Comparison of ENCODE assay signal across 1 cellular context in the genomic region with DNA sequence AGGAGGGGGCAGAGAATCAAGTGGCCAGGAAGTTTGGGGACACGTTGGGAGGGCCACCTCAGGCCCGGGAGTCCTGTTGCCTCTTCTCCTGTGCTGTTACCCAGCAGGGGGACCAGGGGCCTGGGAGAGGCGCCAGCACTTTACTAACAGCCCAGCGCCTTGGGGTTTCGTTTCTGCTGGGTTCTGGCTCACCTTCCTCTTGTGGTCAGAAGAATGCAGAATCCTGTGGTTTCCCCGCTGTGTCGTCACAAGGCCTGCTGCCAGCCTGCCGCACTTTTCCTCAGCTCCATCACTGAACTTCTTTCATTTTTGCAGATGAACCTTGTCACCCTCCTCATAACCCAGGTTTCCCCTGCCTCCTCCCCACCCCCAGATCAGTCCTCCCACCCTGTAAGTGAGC.
TF ChIP-seq lines count a peak whose summit lies in the region.

No MANE protein-coding gene starts in this region.

TF ChIP-seq in GM12878, 131 proteins besides CTCF, POLR2A, EP300 and RAD21 (continued from another document):
- TF ChIP-seq DPF2 (IDR thresholded peaks at IDR 0.05), result no peak; the same call in 1 of the 2 replicates
- TF ChIP-seq MTA2 (IDR thresholded peaks at IDR 0.05; ENCODE audit: low read depth), result peak; percentile 27; the same call in 1 of the 2 replicates
- no peak for TF ChIP-seq CEBPB (IDR thresholded peaks at IDR 0.05; ENCODE audit: borderline replicate concordance in 1 of 2, low read depth in 2 of 2, low read length in 2 of 2)
- TF ChIP-seq KLF5 (IDR thresholded peaks at IDR 0.05; ENCODE audit: partially characterized antibody), result no peak
- TF ChIP-seq, protein P1, sequence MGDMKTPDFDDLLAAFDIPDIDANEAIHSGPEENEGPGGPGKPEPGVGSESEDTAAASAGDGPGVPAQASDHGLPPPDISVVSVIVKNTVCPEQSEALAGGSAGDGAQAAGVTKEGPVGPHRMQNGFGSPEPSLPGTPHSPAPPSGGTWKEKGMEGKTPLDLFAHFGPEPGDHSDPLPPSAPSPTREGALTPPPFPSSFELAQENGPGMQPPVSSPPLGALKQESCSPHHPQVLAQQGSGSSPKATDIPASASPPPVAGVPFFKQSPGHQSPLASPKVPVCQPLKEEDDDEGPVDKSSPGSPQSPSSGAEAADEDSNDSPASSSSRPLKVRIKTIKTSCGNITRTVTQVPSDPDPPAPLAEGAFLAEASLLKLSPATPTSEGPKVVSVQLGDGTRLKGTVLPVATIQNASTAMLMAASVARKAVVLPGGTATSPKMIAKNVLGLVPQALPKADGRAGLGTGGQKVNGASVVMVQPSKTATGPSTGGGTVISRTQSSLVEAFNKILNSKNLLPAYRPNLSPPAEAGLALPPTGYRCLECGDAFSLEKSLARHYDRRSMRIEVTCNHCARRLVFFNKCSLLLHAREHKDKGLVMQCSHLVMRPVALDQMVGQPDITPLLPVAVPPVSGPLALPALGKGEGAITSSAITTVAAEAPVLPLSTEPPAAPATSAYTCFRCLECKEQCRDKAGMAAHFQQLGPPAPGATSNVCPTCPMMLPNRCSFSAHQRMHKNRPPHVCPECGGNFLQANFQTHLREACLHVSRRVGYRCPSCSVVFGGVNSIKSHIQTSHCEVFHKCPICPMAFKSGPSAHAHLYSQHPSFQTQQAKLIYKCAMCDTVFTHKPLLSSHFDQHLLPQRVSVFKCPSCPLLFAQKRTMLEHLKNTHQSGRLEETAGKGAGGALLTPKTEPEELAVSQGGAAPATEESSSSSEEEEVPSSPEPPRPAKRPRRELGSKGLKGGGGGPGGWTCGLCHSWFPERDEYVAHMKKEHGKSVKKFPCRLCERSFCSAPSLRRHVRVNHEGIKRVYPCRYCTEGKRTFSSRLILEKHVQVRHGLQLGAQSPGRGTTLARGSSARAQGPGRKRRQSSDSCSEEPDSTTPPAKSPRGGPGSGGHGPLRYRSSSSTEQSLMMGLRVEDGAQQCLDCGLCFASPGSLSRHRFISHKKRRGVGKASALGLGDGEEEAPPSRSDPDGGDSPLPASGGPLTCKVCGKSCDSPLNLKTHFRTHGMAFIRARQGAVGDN (IDR thresholded peaks at IDR 0.05), result no peak
- TF ChIP-seq RAD51 (IDR thresholded peaks at IDR 0.05), result no peak
- no peak for TF ChIP-seq NFIC (IDR thresholded peaks at IDR 0.05; ENCODE audit: low read depth, low read length)
- TF ChIP-seq TBL1XR1 (IDR thresholded peaks at IDR 0.05; ENCODE audit: low read depth, low read length), result no peak
- TF ChIP-seq MXI1 (IDR thresholded peaks at IDR 0.05; ENCODE audit: low read depth, low read length), result no peak
- no peak for TF ChIP-seq GABPA (IDR thresholded peaks at IDR 0.05; ENCODE audit: low read depth)
- TF ChIP-seq CREM (IDR thresholded peaks at IDR 0.05; ENCODE audit: low read depth), result peak; percentile 43; the same call in 1 of the 2 replicates
- TF ChIP-seq, protein P2, sequence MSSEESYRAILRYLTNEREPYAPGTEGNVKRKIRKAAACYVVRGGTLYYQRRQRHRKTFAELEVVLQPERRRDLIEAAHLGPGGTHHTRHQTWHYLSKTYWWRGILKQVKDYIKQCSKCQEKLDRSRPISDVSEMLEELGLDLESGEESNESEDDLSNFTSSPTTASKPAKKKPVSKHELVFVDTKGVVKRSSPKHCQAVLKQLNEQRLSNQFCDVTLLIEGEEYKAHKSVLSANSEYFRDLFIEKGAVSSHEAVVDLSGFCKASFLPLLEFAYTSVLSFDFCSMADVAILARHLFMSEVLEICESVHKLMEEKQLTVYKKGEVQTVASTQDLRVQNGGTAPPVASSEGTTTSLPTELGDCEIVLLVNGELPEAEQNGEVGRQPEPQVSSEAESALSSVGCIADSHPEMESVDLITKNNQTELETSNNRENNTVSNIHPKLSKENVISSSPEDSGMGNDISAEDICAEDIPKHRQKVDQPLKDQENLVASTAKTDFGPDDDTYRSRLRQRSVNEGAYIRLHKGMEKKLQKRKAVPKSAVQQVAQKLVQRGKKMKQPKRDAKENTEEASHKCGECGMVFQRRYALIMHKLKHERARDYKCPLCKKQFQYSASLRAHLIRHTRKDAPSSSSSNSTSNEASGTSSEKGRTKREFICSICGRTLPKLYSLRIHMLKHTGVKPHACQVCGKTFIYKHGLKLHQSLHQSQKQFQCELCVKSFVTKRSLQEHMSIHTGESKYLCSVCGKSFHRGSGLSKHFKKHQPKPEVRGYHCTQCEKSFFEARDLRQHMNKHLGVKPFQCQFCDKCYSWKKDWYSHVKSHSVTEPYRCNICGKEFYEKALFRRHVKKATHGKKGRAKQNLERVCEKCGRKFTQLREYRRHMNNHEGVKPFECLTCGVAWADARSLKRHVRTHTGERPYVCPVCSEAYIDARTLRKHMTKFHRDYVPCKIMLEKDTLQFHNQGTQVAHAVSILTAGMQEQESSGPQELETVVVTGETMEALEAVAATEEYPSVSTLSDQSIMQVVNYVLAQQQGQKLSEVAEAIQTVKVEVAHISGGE (CRISPR knock-in tag; IDR thresholded peaks at IDR 0.05), result no peak
- TF ChIP-seq NRF1 (conservative IDR thresholded peaks at IDR 0.05; ENCODE audit: low read depth, low read length), result no peak
- no peak for TF ChIP-seq ESRRA (IDR thresholded peaks at IDR 0.05; ENCODE audit: low read length)
- no peak for TF ChIP-seq SMAD1 (IDR thresholded peaks at IDR 0.05; ENCODE audit: low read depth, partially characterized antibody)
- TF ChIP-seq SMARCA5 (IDR thresholded peaks at IDR 0.05), result no peak
- TF ChIP-seq, protein P3, sequence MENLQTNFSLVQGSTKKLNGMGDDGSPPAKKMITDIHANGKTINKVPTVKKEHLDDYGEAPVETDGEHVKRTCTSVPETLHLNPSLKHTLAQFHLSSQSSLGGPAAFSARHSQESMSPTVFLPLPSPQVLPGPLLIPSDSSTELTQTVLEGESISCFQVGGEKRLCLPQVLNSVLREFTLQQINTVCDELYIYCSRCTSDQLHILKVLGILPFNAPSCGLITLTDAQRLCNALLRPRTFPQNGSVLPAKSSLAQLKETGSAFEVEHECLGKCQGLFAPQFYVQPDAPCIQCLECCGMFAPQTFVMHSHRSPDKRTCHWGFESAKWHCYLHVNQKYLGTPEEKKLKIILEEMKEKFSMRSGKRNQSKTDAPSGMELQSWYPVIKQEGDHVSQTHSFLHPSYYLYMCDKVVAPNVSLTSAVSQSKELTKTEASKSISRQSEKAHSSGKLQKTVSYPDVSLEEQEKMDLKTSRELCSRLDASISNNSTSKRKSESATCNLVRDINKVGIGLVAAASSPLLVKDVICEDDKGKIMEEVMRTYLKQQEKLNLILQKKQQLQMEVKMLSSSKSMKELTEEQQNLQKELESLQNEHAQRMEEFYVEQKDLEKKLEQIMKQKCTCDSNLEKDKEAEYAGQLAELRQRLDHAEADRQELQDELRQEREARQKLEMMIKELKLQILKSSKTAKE (IDR thresholded peaks at IDR 0.05; ENCODE audit: low read depth, poor library complexity, severe bottlenecking), result no peak
- TF ChIP-seq KDM1A (IDR thresholded peaks at IDR 0.05; ENCODE audit: borderline replicate concordance), result no peak
- no peak for TF ChIP-seq NBN (IDR thresholded peaks at IDR 0.05)
- no peak for TF ChIP-seq PAX5 (IDR thresholded peaks at IDR 0.05; ENCODE audit: borderline replicate concordance, low read depth, low read length)
- TF ChIP-seq, protein P4, sequence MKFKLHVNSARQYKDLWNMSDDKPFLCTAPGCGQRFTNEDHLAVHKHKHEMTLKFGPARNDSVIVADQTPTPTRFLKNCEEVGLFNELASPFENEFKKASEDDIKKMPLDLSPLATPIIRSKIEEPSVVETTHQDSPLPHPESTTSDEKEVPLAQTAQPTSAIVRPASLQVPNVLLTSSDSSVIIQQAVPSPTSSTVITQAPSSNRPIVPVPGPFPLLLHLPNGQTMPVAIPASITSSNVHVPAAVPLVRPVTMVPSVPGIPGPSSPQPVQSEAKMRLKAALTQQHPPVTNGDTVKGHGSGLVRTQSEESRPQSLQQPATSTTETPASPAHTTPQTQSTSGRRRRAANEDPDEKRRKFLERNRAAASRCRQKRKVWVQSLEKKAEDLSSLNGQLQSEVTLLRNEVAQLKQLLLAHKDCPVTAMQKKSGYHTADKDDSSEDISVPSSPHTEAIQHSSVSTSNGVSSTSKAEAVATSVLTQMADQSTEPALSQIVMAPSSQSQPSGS (IDR thresholded peaks at IDR 0.05; ENCODE audit: low read length), result no peak
- TF ChIP-seq IRF4 (IDR thresholded peaks at IDR 0.05; ENCODE audit: low read depth, low read length), result no peak
- TF ChIP-seq, protein P5, sequence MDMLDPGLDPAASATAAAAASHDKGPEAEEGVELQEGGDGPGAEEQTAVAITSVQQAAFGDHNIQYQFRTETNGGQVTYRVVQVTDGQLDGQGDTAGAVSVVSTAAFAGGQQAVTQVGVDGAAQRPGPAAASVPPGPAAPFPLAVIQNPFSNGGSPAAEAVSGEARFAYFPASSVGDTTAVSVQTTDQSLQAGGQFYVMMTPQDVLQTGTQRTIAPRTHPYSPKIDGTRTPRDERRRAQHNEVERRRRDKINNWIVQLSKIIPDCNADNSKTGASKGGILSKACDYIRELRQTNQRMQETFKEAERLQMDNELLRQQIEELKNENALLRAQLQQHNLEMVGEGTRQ (IDR thresholded peaks at IDR 0.05; ENCODE audit: borderline replicate concordance, low read depth, low read length), result no peak
- TF ChIP-seq, protein P6, sequence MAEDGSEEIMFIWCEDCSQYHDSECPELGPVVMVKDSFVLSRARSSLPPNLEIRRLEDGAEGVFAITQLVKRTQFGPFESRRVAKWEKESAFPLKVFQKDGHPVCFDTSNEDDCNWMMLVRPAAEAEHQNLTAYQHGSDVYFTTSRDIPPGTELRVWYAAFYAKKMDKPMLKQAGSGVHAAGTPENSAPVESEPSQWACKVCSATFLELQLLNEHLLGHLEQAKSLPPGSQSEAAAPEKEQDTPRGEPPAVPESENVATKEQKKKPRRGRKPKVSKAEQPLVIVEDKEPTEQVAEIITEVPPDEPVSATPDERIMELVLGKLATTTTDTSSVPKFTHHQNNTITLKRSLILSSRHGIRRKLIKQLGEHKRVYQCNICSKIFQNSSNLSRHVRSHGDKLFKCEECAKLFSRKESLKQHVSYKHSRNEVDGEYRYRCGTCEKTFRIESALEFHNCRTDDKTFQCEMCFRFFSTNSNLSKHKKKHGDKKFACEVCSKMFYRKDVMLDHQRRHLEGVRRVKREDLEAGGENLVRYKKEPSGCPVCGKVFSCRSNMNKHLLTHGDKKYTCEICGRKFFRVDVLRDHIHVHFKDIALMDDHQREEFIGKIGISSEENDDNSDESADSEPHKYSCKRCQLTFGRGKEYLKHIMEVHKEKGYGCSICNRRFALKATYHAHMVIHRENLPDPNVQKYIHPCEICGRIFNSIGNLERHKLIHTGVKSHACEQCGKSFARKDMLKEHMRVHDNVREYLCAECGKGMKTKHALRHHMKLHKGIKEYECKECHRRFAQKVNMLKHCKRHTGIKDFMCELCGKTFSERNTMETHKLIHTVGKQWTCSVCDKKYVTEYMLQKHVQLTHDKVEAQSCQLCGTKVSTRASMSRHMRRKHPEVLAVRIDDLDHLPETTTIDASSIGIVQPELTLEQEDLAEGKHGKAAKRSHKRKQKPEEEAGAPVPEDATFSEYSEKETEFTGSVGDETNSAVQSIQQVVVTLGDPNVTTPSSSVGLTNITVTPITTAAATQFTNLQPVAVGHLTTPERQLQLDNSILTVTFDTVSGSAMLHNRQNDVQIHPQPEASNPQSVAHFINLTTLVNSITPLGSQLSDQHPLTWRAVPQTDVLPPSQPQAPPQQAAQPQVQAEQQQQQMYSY (CRISPR knock-in tag; IDR thresholded peaks at IDR 0.05), result no peak
- TF ChIP-seq NFYA (IDR thresholded peaks at IDR 0.05; ENCODE audit: borderline replicate concordance, low read depth, low read length), result no peak
- no peak for TF ChIP-seq ETV6 (conservative IDR thresholded peaks at IDR 0.05 in 1 of 2, IDR thresholded peaks at IDR 0.05 in 1 of 2; ENCODE audit: borderline replicate concordance in 1 of 2, low read depth in 1 of 2)
